Comparison of ENCODE assay signal across 12 cellular contexts in genomic region chr9:111902396-111903147, GRCh38. TPM values are rescaled to one million over a fixed set of nuclear protein-coding genes. Genes with fewer than 3 reads are reported as not detected.
DNase-seq lines count a peak whose midpoint lies in the region; TF ChIP-seq lines count a peak whose summit lies in the region.
"Had no signal": no experiment of that assay in that cellular context is flagged by ENCODE, and none has a peak within 500 bp of the region (broad histone marks: within the 10 kb centered on the region; RNA-seq: fewer than 3 reads in every experiment).

No MANE protein-coding gene starts in this region.

- H2BK5ac ChIP-seq in neuronal stem cell (ENCODE audit: low read length), result no peak overlapping the region

- no peak for TF ChIP-seq CTCF in BJ (IDR thresholded peaks at IDR 0.05; ENCODE audit: insufficient read depth, low read depth, low read length)

- peak overlapping the region; percentile 47 for H3K14ac ChIP-seq in neuronal stem cell (ENCODE audit: low read length)

- H3K4me2 ChIP-seq in neuronal stem cell (ENCODE audit: insufficient read depth, low read length, poor library complexity, severe bottlenecking), result no peak overlapping the region

- H4K8ac ChIP-seq in neuronal stem cell (ENCODE audit: low read depth, low read length), result no peak overlapping the region

- peaks cover 9% of the 10 kb centered on the region for H3K79me1 ChIP-seq in neuronal stem cell (ENCODE audit: low read depth, low read length)

- no peak overlapping the region for H3K18ac ChIP-seq in neuronal stem cell (ENCODE audit: low read length)

- peak overlapping the region; percentile 97 for H3K4me3 ChIP-seq in BJ (ENCODE audit: low read depth, low read length)
- H3K4me3 ChIP-seq in neuronal stem cell (ENCODE audit: low read length in 2 of 2), result no peak overlapping the region
- H3K4me3 ChIP-seq: coronary artery had no signal

- H4K91ac ChIP-seq in neuronal stem cell (ENCODE audit: low read depth, low read length, poor library complexity), result no peak overlapping the region

- CTCF ChIA-PET in BJ (lab: Yijun Ruan, JAX), result interaction anchor here (0.6 to 1.9 kb wide), 3 partner anchors 18 to 172 kb away, joined by 3 to 6 read pairs (median 3); no protein-coding TSS in a partner anchor

- H2BK15ac ChIP-seq in neuronal stem cell (ENCODE audit: low read length), result no peak overlapping the region

- H2AK5ac ChIP-seq in neuronal stem cell (ENCODE audit: low read depth, low read length), result no peak overlapping the region

- DNase-seq in BJ (ENCODE audit: low read depth) (no peak), RKO (ENCODE audit: low spot score) (peak; percentile 17), epithelial cell of prostate (ENCODE audit: low read depth, low spot score) (no peak), neuronal stem cell (ENCODE audit: low spot score) (no peak), NCI-H510A (lab: John Stamatoyannopoulos, UW) (no peak), GM03348 (ENCODE audit: low spot score) (no peak), substantia nigra (lab: John Stamatoyannopoulos, UW) (no peak)
- no peak for DNase-seq in effector CD4-positive, alpha-beta T cell
- DNase-seq: activated CD4-positive, alpha-beta T cell treated with anti-CD3 and anti-CD28 coated beads, Interleukin-2, amount 10 ng/mL, durations not matched to agents 24 days and 14 days; BE2C; Karpas-422 had no signal

- H3K4me1 ChIP-seq in neuronal stem cell (ENCODE audit: control insufficient read depth in 2 of 2, insufficient read depth in 1 of 2, low read depth in 1 of 2, low read length in 2 of 2), result peaks cover 0 to 2% of the 10 kb centered on the region in 2 donors

- peaks cover 0 to 4% of the 10 kb centered on the region in 2 donors for H3K9me3 ChIP-seq in neuronal stem cell (replicated peaks in 1 of 2; ENCODE audit: control insufficient read depth in 2 of 2, insufficient read depth in 1 of 2, low read depth in 1 of 2, low read length in 2 of 2)
- H3K9me3 ChIP-seq: BE2C had no signal

- H2BK12ac ChIP-seq in neuronal stem cell (ENCODE audit: low read length), result no peak overlapping the region

- H3K4ac ChIP-seq in neuronal stem cell (ENCODE audit: low read length), result no peak overlapping the region

- H3K23ac ChIP-seq in neuronal stem cell (ENCODE audit: low read depth, low read length, poor library complexity), result no peak overlapping the region

- H3K27ac ChIP-seq in epithelial cell of prostate (peak overlapping the region; percentile 9), neuronal stem cell (replicated peaks; ENCODE audit: low read length) (no peak overlapping the region), substantia nigra (ENCODE audit: low read depth, low read length, poor library complexity, severe bottlenecking) (no peak overlapping the region)
- H3K27ac ChIP-seq: coronary artery had no signal

- H3K27me3 ChIP-seq in BJ (ENCODE audit: control insufficient read depth, insufficient read depth, low read length) (no peaks in the 10 kb centered on the region), neuronal stem cell (ENCODE audit: control insufficient read depth in 3 of 3, insufficient read depth in 3 of 3, low read depth in 1 of 3, low read length in 3 of 3) (no peaks in the 10 kb centered on the region)
- H3K27me3 ChIP-seq: BE2C had no signal

- WGBS in neuronal stem cell (ENCODE audit: extremely low coverage in 2 of 2, insufficient read length in 2 of 2, insufficient replicate concordance in 1 of 2), 2 donors, result no CpG with 5 or more reads among the region's 9 CpGs

- no peak overlapping the region for H2BK120ac ChIP-seq in neuronal stem cell (ENCODE audit: low read depth, low read length)

- POLR2A ChIA-PET in BJ (lab: Charles Lee), result interaction anchor here (0.8 kb wide), 1 partner anchor 143 kb away, joined by 4 read pairs; no protein-coding TSS in a partner anchor

- no peak overlapping the region for H3K9ac ChIP-seq in neuronal stem cell (ENCODE audit: low read depth, low read length, poor library complexity)

- H3K36me3 ChIP-seq in BJ (ENCODE audit: control insufficient read depth, insufficient read depth, low read length), result peaks cover 1% of the 10 kb centered on the region
- no peaks in the 10 kb centered on the region for H3K36me3 ChIP-seq in neuronal stem cell (replicated peaks in 1 of 2; ENCODE audit: control insufficient read depth in 2 of 2, insufficient read depth in 2 of 2, low read length in 2 of 2)

- no peak overlapping the region for H2AFZ ChIP-seq in neuronal stem cell (ENCODE audit: low read length)

RNA-seq across cellular contexts. Expression of gene UGCG, which starts 6.0 kb away (rescaled TPM):
- 34.3 and 79.4 TPM in 2 replicates for polyA plus RNA-seq in BJ (2011; rRNA removed)
- polyA minus RNA-seq in BJ (2011; rRNA and poly(A)+ RNA removed), result 47.3 and 63.8 TPM in 2 replicates
- 22.3 TPM for polyA plus RNA-seq in neuronal stem cell (2013, experiment 1 of 2)
- 22.8 TPM for polyA plus RNA-seq in neuronal stem cell (2013, experiment 2 of 2)
